ENCODE assay signal across 1 cellular context in the genomic region with DNA sequence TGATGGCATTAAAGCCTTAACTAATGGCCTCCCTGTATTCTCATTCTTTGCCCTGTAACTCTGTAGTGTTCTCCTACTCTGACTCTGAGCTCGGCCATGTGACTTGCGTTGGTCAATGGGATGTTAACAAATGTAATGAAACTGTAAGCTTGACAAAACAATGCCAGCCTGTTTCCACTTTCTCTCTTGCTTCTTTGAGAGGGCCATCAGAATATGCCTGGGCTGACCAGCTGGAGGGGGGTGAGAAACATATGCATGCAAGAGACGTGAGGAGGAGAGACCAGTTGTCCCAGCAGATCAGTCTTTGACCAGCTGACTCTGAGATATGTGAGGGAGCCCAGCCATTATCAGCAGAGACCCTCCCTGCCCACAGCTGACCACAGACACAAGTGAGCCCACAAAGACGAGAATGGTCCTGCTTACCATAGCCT.
TF ChIP-seq lines count a peak whose summit lies in the region.

No MANE protein-coding gene starts in this region.

TF ChIP-seq in WTC11, 78 proteins besides CTCF, POLR2A, EP300 and RAD21:
- TF ChIP-seq, protein P1, sequence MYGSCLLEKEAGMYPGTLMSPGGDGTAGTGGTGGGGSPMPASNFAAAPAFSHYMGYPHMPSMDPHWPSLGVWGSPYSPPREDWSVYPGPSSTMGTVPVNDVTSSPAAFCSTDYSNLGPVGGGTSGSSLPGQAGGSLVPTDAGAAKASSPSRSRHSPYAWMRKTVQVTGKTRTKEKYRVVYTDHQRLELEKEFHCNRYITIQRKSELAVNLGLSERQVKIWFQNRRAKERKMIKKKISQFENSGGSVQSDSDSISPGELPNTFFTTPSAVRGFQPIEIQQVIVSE (CRISPR knock-in tag; IDR thresholded peaks at IDR 0.05; ENCODE audit: borderline replicate concordance), result no peak
- TF ChIP-seq NFE2L1 (CRISPR knock-in tag; IDR thresholded peaks at IDR 0.05), result no peak
- no peak for TF ChIP-seq TCF7 (CRISPR knock-in tag; IDR thresholded peaks at IDR 0.05; ENCODE audit: low read depth)
- no peak for TF ChIP-seq MYBL2 (CRISPR knock-in tag; IDR thresholded peaks at IDR 0.05)
- no peak for TF ChIP-seq NR3C1 (CRISPR knock-in tag; conservative IDR thresholded peaks at IDR 0.05; ENCODE audit: low read depth)
- no peak for TF ChIP-seq ZNF232 (CRISPR knock-in tag; IDR thresholded peaks at IDR 0.05)
- no peak for TF ChIP-seq TEAD1 (CRISPR knock-in tag; IDR thresholded peaks at IDR 0.05)
- no peak for TF ChIP-seq FOXP1 (CRISPR knock-in tag; IDR thresholded peaks at IDR 0.05; ENCODE audit: borderline replicate concordance)
- TF ChIP-seq GRHL2 (CRISPR knock-in tag; IDR thresholded peaks at IDR 0.05; ENCODE audit: insufficient replicate concordance, severe bottlenecking), result no peak
- TF ChIP-seq SOX15 (CRISPR knock-in tag; IDR thresholded peaks at IDR 0.05), result no peak
- no peak for TF ChIP-seq JAZF1 (CRISPR knock-in tag; IDR thresholded peaks at IDR 0.05)
- no peak for TF ChIP-seq NR1H2 (CRISPR knock-in tag; IDR thresholded peaks at IDR 0.05)
- TF ChIP-seq, protein P2, sequence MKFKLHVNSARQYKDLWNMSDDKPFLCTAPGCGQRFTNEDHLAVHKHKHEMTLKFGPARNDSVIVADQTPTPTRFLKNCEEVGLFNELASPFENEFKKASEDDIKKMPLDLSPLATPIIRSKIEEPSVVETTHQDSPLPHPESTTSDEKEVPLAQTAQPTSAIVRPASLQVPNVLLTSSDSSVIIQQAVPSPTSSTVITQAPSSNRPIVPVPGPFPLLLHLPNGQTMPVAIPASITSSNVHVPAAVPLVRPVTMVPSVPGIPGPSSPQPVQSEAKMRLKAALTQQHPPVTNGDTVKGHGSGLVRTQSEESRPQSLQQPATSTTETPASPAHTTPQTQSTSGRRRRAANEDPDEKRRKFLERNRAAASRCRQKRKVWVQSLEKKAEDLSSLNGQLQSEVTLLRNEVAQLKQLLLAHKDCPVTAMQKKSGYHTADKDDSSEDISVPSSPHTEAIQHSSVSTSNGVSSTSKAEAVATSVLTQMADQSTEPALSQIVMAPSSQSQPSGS (CRISPR knock-in tag; IDR thresholded peaks at IDR 0.05; ENCODE audit: borderline replicate concordance, low read depth), result no peak
- no peak for TF ChIP-seq E2F1 (CRISPR knock-in tag; IDR thresholded peaks at IDR 0.05)
- no peak for TF ChIP-seq ZNF219 (CRISPR knock-in tag; IDR thresholded peaks at IDR 0.05; ENCODE audit: borderline replicate concordance)
- no peak for TF ChIP-seq SMAD4 (CRISPR knock-in tag; IDR thresholded peaks at IDR 0.05)
- TF ChIP-seq, protein P3, sequence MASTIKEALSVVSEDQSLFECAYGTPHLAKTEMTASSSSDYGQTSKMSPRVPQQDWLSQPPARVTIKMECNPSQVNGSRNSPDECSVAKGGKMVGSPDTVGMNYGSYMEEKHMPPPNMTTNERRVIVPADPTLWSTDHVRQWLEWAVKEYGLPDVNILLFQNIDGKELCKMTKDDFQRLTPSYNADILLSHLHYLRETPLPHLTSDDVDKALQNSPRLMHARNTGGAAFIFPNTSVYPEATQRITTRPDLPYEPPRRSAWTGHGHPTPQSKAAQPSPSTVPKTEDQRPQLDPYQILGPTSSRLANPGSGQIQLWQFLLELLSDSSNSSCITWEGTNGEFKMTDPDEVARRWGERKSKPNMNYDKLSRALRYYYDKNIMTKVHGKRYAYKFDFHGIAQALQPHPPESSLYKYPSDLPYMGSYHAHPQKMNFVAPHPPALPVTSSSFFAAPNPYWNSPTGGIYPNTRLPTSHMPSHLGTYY (CRISPR knock-in tag; IDR thresholded peaks at IDR 0.05), result no peak
- no peak for TF ChIP-seq NFATC4 (CRISPR knock-in tag; IDR thresholded peaks at IDR 0.05)
- no peak for TF ChIP-seq ZNF423 (CRISPR knock-in tag; IDR thresholded peaks at IDR 0.05)
- TF ChIP-seq TEAD4 (CRISPR knock-in tag; IDR thresholded peaks at IDR 0.05), result no peak
TF ChIP-seq in WTC11: peak in this region for 0.
